Comparison of ENCODE assay signal across 25 cellular contexts in the genomic region with DNA sequence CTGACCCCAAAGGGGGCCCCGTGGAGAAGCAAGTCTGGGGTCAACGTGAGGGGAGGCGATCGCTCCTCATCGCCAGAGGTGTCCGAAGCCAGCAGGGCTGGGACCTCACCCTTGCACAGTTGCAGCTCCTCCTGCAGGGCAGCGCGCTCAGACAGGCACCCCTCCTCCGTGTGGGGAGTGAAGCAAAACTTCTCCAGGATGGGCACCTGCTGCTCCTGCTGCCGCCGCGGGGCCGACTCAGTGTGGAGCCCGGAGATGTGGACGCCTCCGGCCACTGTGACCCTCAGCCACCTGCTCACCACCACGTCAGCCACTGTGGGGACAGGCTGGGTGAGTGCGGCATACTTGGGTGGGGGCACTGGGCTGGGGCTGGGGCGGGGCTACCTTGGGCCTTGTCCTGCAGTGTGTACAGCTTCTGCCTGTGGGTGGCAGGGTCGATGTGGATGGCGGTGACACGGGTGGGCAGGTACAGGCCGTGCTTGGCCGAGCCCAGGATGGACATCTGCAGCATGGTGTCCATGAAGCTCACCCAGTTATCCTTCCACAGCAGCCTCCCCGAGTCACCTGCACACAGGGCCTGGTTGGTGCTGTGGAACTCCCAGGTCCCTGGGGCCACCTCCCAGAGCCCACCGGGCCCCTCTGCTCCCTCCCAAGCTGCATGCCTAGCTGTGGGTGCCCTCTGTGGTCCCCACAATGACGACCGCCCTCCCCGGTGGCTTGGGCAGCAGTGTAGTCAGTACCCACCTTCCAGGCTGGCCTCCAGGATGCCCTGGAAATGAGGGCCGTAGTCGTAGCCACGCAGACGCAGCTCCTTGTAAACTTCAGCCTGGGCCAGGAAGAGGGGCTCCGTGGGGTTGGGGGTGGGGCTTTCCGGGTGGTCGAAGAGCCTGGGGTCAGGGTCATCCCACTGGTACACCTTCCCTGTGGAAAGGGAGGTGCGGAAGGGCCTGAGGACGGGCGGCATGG. TPM values are rescaled to one million over a fixed set of nuclear protein-coding genes. Genes with fewer than 3 reads are reported as not detected.
A peak's percentile ranks its signal among the peaks of the same experiment; 100 is the strongest.
DNase-seq lines count a peak whose midpoint lies in the region; ATAC-seq, FAIRE-seq and TF ChIP-seq lines count a peak whose summit lies in the region.
"Had no signal": no experiment of that assay in that cellular context is flagged by ENCODE, and none has a peak within 500 bp of the region (broad histone marks: within the 10 kb centered on the region; RNA-seq: fewer than 3 reads in every experiment).

No MANE protein-coding gene starts in this region.

- no peaks in the 10 kb centered on the region for H3K27me3 ChIP-seq in K562 (ENCODE audit: control insufficient read depth in 2 of 2, insufficient read depth in 2 of 2, low read length in 2 of 2)
- H3K27me3 ChIP-seq in osteoblast (ENCODE audit: insufficient read depth, low read length), result no peaks in the 10 kb centered on the region
- H3K27me3 ChIP-seq in colonic mucosa, result no peaks in the 10 kb centered on the region

- peaks cover 26 to 84% of the 10 kb centered on the region in 2 donors for H3K36me3 Mint-ChIP-seq in CD14-positive monocyte

- CTCF ChIA-PET in HEK293 (lab: Yijun Ruan, JAX), result no interaction called here
- CTCF ChIA-PET in K562 (lab: Yijun Ruan, JAX; ENCODE audit: low intra/inter-chr PET ratio), result no interaction called here

- H3K9ac ChIP-seq in K562 (ENCODE audit: insufficient read depth in 1 of 2, low read depth in 2 of 2, low read length in 2 of 2), result peak overlapping the region in 1 of 2 experiments; percentile 45; a peak in 1 of 4 replicates
- H3K9ac ChIP-seq in colonic mucosa (ENCODE audit: low read depth in 2 of 2, low read length in 2 of 2), result no peak overlapping the region
- H3K9ac ChIP-seq: KMS-11, SK-N-SH had no signal

- H3K4me3 Mint-ChIP-seq in CD14-positive monocyte, result no peak overlapping the region
- H3K4me3 Mint-ChIP-seq: GM23338 had no signal

- H3K9me3 ChIP-seq in HEK293 (ENCODE audit: control insufficient read depth, insufficient read depth, low read depth, low read length), result no peaks in the 10 kb centered on the region
- H3K9me3 ChIP-seq in K562 (replicated peaks; ENCODE audit: control insufficient read depth, insufficient read depth, low read depth, low read length), result no peaks in the 10 kb centered on the region
- no peaks in the 10 kb centered on the region for H3K9me3 ChIP-seq in osteoblast (ENCODE audit: low read depth, low read length)
- H3K9me3 ChIP-seq in colonic mucosa, result no peaks in the 10 kb centered on the region
- H3K9me3 ChIP-seq: HAP-1, SK-N-SH had no signal

- peaks cover 24% of the 10 kb centered on the region; the same call in 2 of the 3 replicates for H3K79me2 ChIP-seq in K562 (ENCODE audit: control insufficient read depth, insufficient read depth, low read length)
- H3K79me2 ChIP-seq in osteoblast (ENCODE audit: insufficient read depth, low read length), result no peaks in the 10 kb centered on the region

- H4K20me1 ChIP-seq in K562 (replicated peaks; ENCODE audit: control insufficient read depth, insufficient read depth, low read length) (peaks cover 22% of the 10 kb centered on the region), osteoblast (ENCODE audit: insufficient read depth, low read length) (no peaks in the 10 kb centered on the region)

- H3K4me3 ChIP-seq in HEK293 (ENCODE audit: low read depth, low read length) (no peak overlapping the region), K562 (no peak overlapping the region), osteoblast (ENCODE audit: insufficient read depth, low read length) (no peak overlapping the region), colonic mucosa (no peak overlapping the region)
- H3K4me3 ChIP-seq: GM23338, HAP-1 had no signal

- no peak for TF ChIP-seq RAD21 in K562 (CRISPR knock-in tag; conservative IDR thresholded peaks at IDR 0.05 in 1 of 2, IDR thresholded peaks at IDR 0.05 in 1 of 2)

- WGBS in K562 (ENCODE audit: insufficient coverage, low coverage, missing lambda C conversion rate), result 93% methylated on average over 26 of the region's 39 CpGs

- no peaks in the 10 kb centered on the region for H3K4me1 ChIP-seq in HEK293 (ENCODE audit: control insufficient read depth, insufficient read depth, low read length)
- H3K4me1 ChIP-seq in K562 (replicated peaks in 1 of 2; ENCODE audit: control insufficient read depth in 2 of 2, insufficient read depth in 2 of 2, low read length in 2 of 2), result peaks cover 0 to 66% of the 10 kb centered on the region in 2 experiments; a peak in 1 of 5 replicates
- H3K4me1 ChIP-seq in osteoblast (ENCODE audit: insufficient read depth, low read length), result no peaks in the 10 kb centered on the region
- no peaks in the 10 kb centered on the region for H3K4me1 ChIP-seq in colonic mucosa
- H3K4me1 ChIP-seq: HAP-1 had no signal

- TF ChIP-seq EP300 in K562 (IDR thresholded peaks at IDR 0.05; ENCODE audit: low read length), result no peak

- BruUV-seq in K562 (replicated peaks; lab: Mats Ljungman, UMichigan), result no TSS peak

- peak; percentile 42 for DNase-seq in CD14-positive monocyte (ENCODE audit: low spot score)
- DNase-seq in K562 (ENCODE audit: extremely low read depth in 1 of 4, low spot score in 3 of 4), result no peak
- peak; percentile 92 for DNase-seq in osteoblast (ENCODE audit: insufficient read length, low spot score, missing footprints)
- DNase-seq in stimulated activated CD4-positive, alpha-beta T cell treated with anti-CD3 and anti-CD28 coated beads, Interleukin-1b, Interleukin-23, amount 100 ng/mL, for 48 hours, result no peak
- DNase-seq in colonic mucosa, result no peak
- DNase-seq: Calu3, DND-41, IMR-90, MM.1S, NCI-H1048, NCI-H1417 treated with DMSO at 0.1 percent for 48 hours, NCI-H1694 treated with DMSO at 0.1 percent for 48 hours, NCI-H2081, NCI-H2227 treated with DMSO at 0.1 percent for 48 hours, NCI-H510A, NCI-H69, SK-N-SH, SW 1271 had no signal

- H3K27ac ChIP-seq in HEK293 (ENCODE audit: extremely low read depth, low read depth, low read length) (0 out of 2 replicates have a peak overlapping the region, but pooled peaks have one; percentile 24), K562 (ENCODE audit: extremely low read depth, low read depth, low read length) (no peak overlapping the region), osteoblast (ENCODE audit: low read depth, low read length) (no peak overlapping the region), colonic mucosa (no peak overlapping the region)
- H3K27ac ChIP-seq: KMS-11 had no signal

- peaks cover 0 to 2% (median 0%) of the 10 kb centered on the region in 3 donors for H3K27me3 Mint-ChIP-seq in CD14-positive monocyte (ENCODE audit: low read depth in 3 of 3)

- H3K4me1 Mint-ChIP-seq in CD14-positive monocyte, result no peaks in the 10 kb centered on the region
- H3K4me1 Mint-ChIP-seq: GM23338 had no signal

- no peaks in the 10 kb centered on the region for H3K9me1 ChIP-seq in K562 (ENCODE audit: control insufficient read depth, insufficient read depth, low read length)

- H2AFZ ChIP-seq in K562 (ENCODE audit: low read depth, low read length) (no peak overlapping the region), osteoblast (ENCODE audit: low read length) (no peak overlapping the region)
- H2AFZ ChIP-seq: GM23338 had no signal

- H3K4me2 ChIP-seq in K562 (ENCODE audit: insufficient read depth, low read length), result no peak overlapping the region
- H3K4me2 ChIP-seq in osteoblast (ENCODE audit: insufficient read depth, low read length), result no peak overlapping the region
- H3K4me2 ChIP-seq: GM23338, KMS-11, SK-N-SH had no signal

- intact Hi-C loops in CD14-positive monocyte (cut with micrococcal nuclease) (no loop called here), K562 (cut with micrococcal nuclease) (no loop called here), colonic mucosa (cut with DNase I) (no loop called here)

- in situ Hi-C loops in K562 (cut with MboI), result no loop called here

- FAIRE-seq in K562 (lab: Jason Lieb, UNC), result no peak
- FAIRE-seq: GM18507 had no signal

- ATAC-seq in K562, result no peak
- no peak for ATAC-seq in HG03432 (IDR thresholded peaks at IDR 0.05; ENCODE audit: unreplicated experiment)
- ATAC-seq: GM23338, Panc1 had no signal

- peaks cover 24 to 100% of the 10 kb centered on the region in 2 experiments; a peak in 2 of 3 replicates for H3K36me3 ChIP-seq in HEK293 (ENCODE audit: control insufficient read depth in 2 of 2, insufficient read depth in 1 of 2, low read length in 2 of 2)
- peaks cover 100% of the 10 kb centered on the region; the same call in 2 of the 3 replicates for H3K36me3 ChIP-seq in K562 (ENCODE audit: control insufficient read depth, insufficient read depth, low read length)
- peaks cover 55% of the 10 kb centered on the region for H3K36me3 ChIP-seq in osteoblast (ENCODE audit: insufficient read depth, low read length)
- peaks cover 67% of the 10 kb centered on the region for H3K36me3 ChIP-seq in colonic mucosa

- TF ChIP-seq POLR2A in K562 (conservative IDR thresholded peaks at IDR 0.05), result 0 out of 2 replicates have a peak, but pooled peaks have one; percentile 54

- no peaks in the 10 kb centered on the region for H3K9me3 Mint-ChIP-seq in CD14-positive monocyte
- H3K9me3 Mint-ChIP-seq: GM23338 had no signal

- POLR2A ChIA-PET in HEK293 (lab: Yijun Ruan, JAX), result interaction anchor here (0.7 to 1.5 kb wide), 9 partner anchors 7 to 61 kb away, joined by 3 to 6 read pairs (median 5); a partner anchor contains a TSS
- POLR2A ChIA-PET in K562 (lab: Yijun Ruan, JAX), result interaction anchor here (0.6 to 5.9 kb wide), 6 partner anchors 8 to 24 kb away, joined by 3 to 52 read pairs (median 4); a partner anchor contains a TSS

- no peak overlapping the region for H3K27ac Mint-ChIP-seq in CD14-positive monocyte
- H3K27ac Mint-ChIP-seq: GM23338 had no signal

- no peak for TF ChIP-seq CTCF in CD14-positive monocyte (IDR thresholded peaks at IDR 0.05)
- TF ChIP-seq CTCF in HEK293 (tag by site-specific recombination; IDR thresholded peaks at IDR 0.05), result no peak
- TF ChIP-seq CTCF in K562 (IDR thresholded peaks at IDR 0.05 in 2 of 3, conservative IDR thresholded peaks at IDR 0.05 in 1 of 3; ENCODE audit: insufficient read depth in 2 of 3, low read depth in 1 of 3, low read length in 3 of 3), result no peak
- TF ChIP-seq CTCF in osteoblast (IDR thresholded peaks at IDR 0.05; ENCODE audit: extremely low read depth, low read depth, low read length), result no peak
- TF ChIP-seq CTCF in colonic mucosa (IDR thresholded peaks at IDR 0.05), result no peak

RNA-seq across cellular contexts. Expression of a gene that starts 10.8 kb away (rescaled TPM):
- polyA plus RNA-seq in CD14-positive monocyte (under 1 TPM; 0.08 to 0.13 TPM), K562 (2011; rRNA removed) (49.8 and 133 TPM in 2 replicates), K562 (2014; fragmentation: Illumina TruSeq; extraction: Trizol) (49.9 and 181 TPM in 2 replicates), K562 (2014; fragmentation: Nextera tagmentation; extraction: Ambion mirVana) (under 1 TPM; 0.15 to 0.20 TPM), K562 (2014; rRNA removed) (157 and 181 TPM in 2 replicates)
- total RNA-seq in K562 (2011; cell fraction: chromatin; rRNA removed; ENCODE audit: low replicate concordance), result 343 and 1,124 TPM in 2 replicates
- total RNA-seq in K562 (2011; cell fraction: nucleolus; rRNA removed), result 877 TPM in 2 replicates
- total RNA-seq in K562 (2011; cell fraction: nucleoplasm; rRNA removed), result 433 and 475 TPM in 2 replicates
- total RNA-seq in K562 (2014; rRNA removed) (214 and 239 TPM in 2 replicates), K562 (2014; rRNA removed; fragmentation: Illumina TruSeq; extraction: Trizol) (11.2 and 13.9 TPM in 2 replicates), K562 (2015; rRNA removed; fragmentation: Illumina TruSeq; extraction: Trizol) (50.9 and 61.1 TPM in 2 replicates), K562 (2021) (605 and 663 TPM in 2 replicates), osteoblast (120 and 142 TPM in 2 replicates), colonic mucosa (100 to 1,000 TPM; 168 to 198 TPM)
- polyA plus RNA-seq in K562 (2011; cell fraction: cytosol; rRNA removed), result 159 and 260 TPM in 2 replicates
- polyA plus RNA-seq in K562 (2011; cell fraction: nucleus; rRNA removed), result 627 and 766 TPM in 2 replicates
- polyA plus RNA-seq in K562 (2012), result 153 and 283 TPM in 2 replicates
- 59.1 and 70.2 TPM in 2 replicates for polyA minus RNA-seq in K562 (2011; rRNA and poly(A)+ RNA removed)
- polyA minus RNA-seq in K562 (2011; cell fraction: cytosol; rRNA and poly(A)+ RNA removed), result 455 and 1,011 TPM in 2 replicates
- polyA minus RNA-seq in K562 (2011; cell fraction: nucleus; rRNA and poly(A)+ RNA removed), result 200 and 251 TPM in 2 replicates

RNA-seq across cellular contexts. Expression of a gene that starts 21.6 kb away (rescaled TPM):
- polyA plus RNA-seq in CD14-positive monocyte, result 10 to 100 TPM; 23.9 to 47.6 TPM
- total RNA-seq in K562 (2011; cell fraction: chromatin; rRNA removed; ENCODE audit: low replicate concordance), result 125 and 499 TPM in 2 replicates
- total RNA-seq in K562 (2011; cell fraction: nucleolus; rRNA removed), result 452 and 491 TPM in 2 replicates
- 177 and 203 TPM in 2 replicates for total RNA-seq in K562 (2011; cell fraction: nucleoplasm; rRNA removed)
- total RNA-seq in K562 (2014; rRNA removed), result 203 and 249 TPM in 2 replicates
- 45.0 and 57.5 TPM in 2 replicates for total RNA-seq in K562 (2014; rRNA removed; fragmentation: Illumina TruSeq; extraction: Trizol)
- 83.1 and 83.9 TPM in 2 replicates for total RNA-seq in K562 (2015; rRNA removed; fragmentation: Illumina TruSeq; extraction: Trizol)
- 193 and 209 TPM in 2 replicates for total RNA-seq in K562 (2021)
- 60.1 and 77.0 TPM in 2 replicates for polyA plus RNA-seq in K562 (2011; rRNA removed)
- polyA plus RNA-seq in K562 (2011; cell fraction: cytosol; rRNA removed), result 62.4 and 118 TPM in 2 replicates
- 712 and 945 TPM in 2 replicates for polyA plus RNA-seq in K562 (2011; cell fraction: nucleus; rRNA removed)
- polyA plus RNA-seq in K562 (2012), result 123 and 178 TPM in 2 replicates
- 97.2 and 99.8 TPM in 2 replicates for polyA plus RNA-seq in K562 (2014; fragmentation: Illumina TruSeq; extraction: Trizol)
- polyA plus RNA-seq in K562 (2014; fragmentation: Nextera tagmentation; extraction: Ambion mirVana), result 10 to 100 TPM in 1 of 2 experiments, 1 to 10 TPM in 1; 7.8 to 11.3 TPM
- polyA plus RNA-seq in K562 (2014; rRNA removed), result 201 and 210 TPM in 2 replicates
- polyA minus RNA-seq in K562 (2011; rRNA and poly(A)+ RNA removed), result 17.2 and 22.2 TPM in 2 replicates
- 54.0 and 54.3 TPM in 2 replicates for polyA minus RNA-seq in K562 (2011; cell fraction: cytosol; rRNA and poly(A)+ RNA removed)
- polyA minus RNA-seq in K562 (2011; cell fraction: nucleus; rRNA and poly(A)+ RNA removed), result 179 and 184 TPM in 2 replicates
- 43.8 and 43.9 TPM in 2 replicates for total RNA-seq in osteoblast
- 100 to 1,000 TPM; 113 to 253 TPM for total RNA-seq in colonic mucosa

RNA-seq across cellular contexts. Expression of a gene that starts 35.5 kb away (rescaled TPM):
- polyA plus RNA-seq in CD14-positive monocyte (100 to 1,000 TPM; 110 to 130 TPM), K562 (2011; rRNA removed) (57.0 and 88.5 TPM in 2 replicates), K562 (2014; fragmentation: Illumina TruSeq; extraction: Trizol) (74.5 and 111 TPM in 2 replicates), K562 (2014; fragmentation: Nextera tagmentation; extraction: Ambion mirVana) (10 to 100 TPM in 1 of 2 experiments, 1 to 10 TPM in 1; 3.1 to 13.4 TPM), K562 (2014; rRNA removed) (112 and 123 TPM in 2 replicates)
- 57.5 and 207 TPM in 2 replicates for total RNA-seq in K562 (2011; cell fraction: chromatin; rRNA removed; ENCODE audit: low replicate concordance)
- 178 and 205 TPM in 2 replicates for total RNA-seq in K562 (2011; cell fraction: nucleolus; rRNA removed)
- total RNA-seq in K562 (2011; cell fraction: nucleoplasm; rRNA removed), result 87.8 and 88.8 TPM in 2 replicates
- total RNA-seq in K562 (2014; rRNA removed) (137 and 183 TPM in 2 replicates), K562 (2014; rRNA removed; fragmentation: Illumina TruSeq; extraction: Trizol) (17.5 and 26.3 TPM in 2 replicates), K562 (2015; rRNA removed; fragmentation: Illumina TruSeq; extraction: Trizol) (69.9 and 72.5 TPM in 2 replicates), K562 (2021) (162 and 167 TPM in 2 replicates), osteoblast (90.2 and 93.7 TPM in 2 replicates), colonic mucosa (100 to 1,000 TPM in 1 of 2 donors, 10 to 100 TPM in 1; 70.8 to 129 TPM)
- 94.2 and 226 TPM in 2 replicates for polyA plus RNA-seq in K562 (2011; cell fraction: cytosol; rRNA removed)
- 212 and 255 TPM in 2 replicates for polyA plus RNA-seq in K562 (2011; cell fraction: nucleus; rRNA removed)
- 103 and 115 TPM in 2 replicates for polyA plus RNA-seq in K562 (2012)
- polyA minus RNA-seq in K562 (2011; rRNA and poly(A)+ RNA removed), result 31.9 and 46.4 TPM in 2 replicates
- 71.4 and 74.6 TPM in 2 replicates for polyA minus RNA-seq in K562 (2011; cell fraction: cytosol; rRNA and poly(A)+ RNA removed)
- 72.3 and 75.2 TPM in 2 replicates for polyA minus RNA-seq in K562 (2011; cell fraction: nucleus; rRNA and poly(A)+ RNA removed)

RNA-seq across cellular contexts. Expression of a gene that starts 35.6 kb away (rescaled TPM):
- 1 to 10 TPM; 1.5 to 4.1 TPM for polyA plus RNA-seq in CD14-positive monocyte
- 23.1 and 61.7 TPM in 2 replicates for total RNA-seq in K562 (2011; cell fraction: chromatin; rRNA removed; ENCODE audit: low replicate concordance)
- 74.4 and 74.9 TPM in 2 replicates for total RNA-seq in K562 (2011; cell fraction: nucleolus; rRNA removed)
- 36.5 and 40.5 TPM in 2 replicates for total RNA-seq in K562 (2011; cell fraction: nucleoplasm; rRNA removed)
- 23.6 and 28.4 TPM in 2 replicates for total RNA-seq in K562 (2014; rRNA removed)
- total RNA-seq in K562 (2014; rRNA removed; fragmentation: Illumina TruSeq; extraction: Trizol), result 6.5 and 9.5 TPM in 2 replicates
- total RNA-seq in K562 (2015; rRNA removed; fragmentation: Illumina TruSeq; extraction: Trizol), result 11.1 and 14.3 TPM in 2 replicates
- 26.9 and 30.2 TPM in 2 replicates for total RNA-seq in K562 (2021)
- 9.2 and 17.2 TPM in 2 replicates for polyA plus RNA-seq in K562 (2011; rRNA removed)
- polyA plus RNA-seq in K562 (2011; cell fraction: cytosol; rRNA removed), result 12.2 and 23.8 TPM in 2 replicates
- polyA plus RNA-seq in K562 (2011; cell fraction: nucleus; rRNA removed), result 144 and 164 TPM in 2 replicates
- polyA plus RNA-seq in K562 (2012), result 16.9 and 35.2 TPM in 2 replicates
- 9.0 and 18.5 TPM in 2 replicates for polyA plus RNA-seq in K562 (2014; fragmentation: Illumina TruSeq; extraction: Trizol)
- polyA plus RNA-seq in K562 (2014; fragmentation: Nextera tagmentation; extraction: Ambion mirVana), result under 1 TPM; 0.32 to 0.66 TPM
- polyA plus RNA-seq in K562 (2014; rRNA removed), result 32.6 and 32.8 TPM in 2 replicates
- 2.0 TPM in 2 replicates for polyA minus RNA-seq in K562 (2011; rRNA and poly(A)+ RNA removed)
- 11.7 and 13.1 TPM in 2 replicates for polyA minus RNA-seq in K562 (2011; cell fraction: cytosol; rRNA and poly(A)+ RNA removed)
- 11.4 and 14.3 TPM in 2 replicates for polyA minus RNA-seq in K562 (2011; cell fraction: nucleus; rRNA and poly(A)+ RNA removed)
- 46.3 and 52.7 TPM in 2 replicates for total RNA-seq in osteoblast
- total RNA-seq in colonic mucosa, result 10 to 100 TPM; 30.6 to 32.1 TPM

RNA-seq across cellular contexts. Expression of a gene that starts 49.7 kb away (rescaled TPM):
- polyA plus RNA-seq in CD14-positive monocyte (10 to 100 TPM; 88.8 to 90.3 TPM), K562 (2011; rRNA removed) (156 and 201 TPM in 2 replicates), K562 (2014; fragmentation: Illumina TruSeq; extraction: Trizol) (243 and 274 TPM in 2 replicates), K562 (2014; fragmentation: Nextera tagmentation; extraction: Ambion mirVana) (10 to 100 TPM; 21.3 to 50.3 TPM), K562 (2014; rRNA removed) (229 and 261 TPM in 2 replicates)
- total RNA-seq in K562 (2011; cell fraction: chromatin; rRNA removed; ENCODE audit: low replicate concordance), result 78.8 and 254 TPM in 2 replicates
- total RNA-seq in K562 (2011; cell fraction: nucleolus; rRNA removed), result 329 and 354 TPM in 2 replicates
- total RNA-seq in K562 (2011; cell fraction: nucleoplasm; rRNA removed), result 133 and 150 TPM in 2 replicates
- total RNA-seq in K562 (2014; rRNA removed) (165 and 194 TPM in 2 replicates), K562 (2014; rRNA removed; fragmentation: Illumina TruSeq; extraction: Trizol) (41.1 and 66.0 TPM in 2 replicates), K562 (2015; rRNA removed; fragmentation: Illumina TruSeq; extraction: Trizol) (76.0 and 90.0 TPM in 2 replicates), K562 (2021) (235 and 256 TPM in 2 replicates), osteoblast (23.9 and 31.8 TPM in 2 replicates), colonic mucosa (100 to 1,000 TPM; 115 to 183 TPM)
- polyA plus RNA-seq in K562 (2011; cell fraction: cytosol; rRNA removed), result 404 and 845 TPM in 2 replicates
- 611 and 714 TPM in 2 replicates for polyA plus RNA-seq in K562 (2011; cell fraction: nucleus; rRNA removed)
- 229 and 244 TPM in 2 replicates for polyA plus RNA-seq in K562 (2012)
- polyA minus RNA-seq in K562 (2011; rRNA and poly(A)+ RNA removed), result 34.8 and 73.6 TPM in 2 replicates
- 67.3 and 81.5 TPM in 2 replicates for polyA minus RNA-seq in K562 (2011; cell fraction: cytosol; rRNA and poly(A)+ RNA removed)
- 104 and 111 TPM in 2 replicates for polyA minus RNA-seq in K562 (2011; cell fraction: nucleus; rRNA and poly(A)+ RNA removed)

Comparison
In these comparisons a context has a peak if more than half of its experiments do, and no peak if none do; other contexts are left out.
1. DNase-seq: peak in CD14-positive monocyte (single experiment) and osteoblast (single experiment); none in K562 (0 of 4), stimulated activated CD4-positive, alpha-beta T cell treated with anti-CD3 and anti-CD28 coated beads, Interleukin-1b, Interleukin-23, amount 100 ng/mL, for 48 hours (single experiment) and colonic mucosa (single experiment).